Comparison of ENCODE assay signal across 1 cellular context in genomic region chr1:116827607-116828125, GRCh38.
TF ChIP-seq lines count a peak whose summit lies in the region.

No MANE protein-coding gene starts in this region.

TF ChIP-seq in GM12878, 131 proteins besides CTCF, POLR2A, EP300 and RAD21 (continued from another document):
- TF ChIP-seq IRF3 (IDR thresholded peaks at IDR 0.05) (no peak), ZNF24 (IDR thresholded peaks at IDR 0.05) (no peak), ZBTB33 (IDR thresholded peaks at IDR 0.05) (peak; percentile 90), ETV6 (conservative IDR thresholded peaks at IDR 0.05 in 1 of 2, IDR thresholded peaks at IDR 0.05 in 1 of 2; ENCODE audit: borderline replicate concordance in 1 of 2, low read depth in 1 of 2) (no peak), HSF1 (IDR thresholded peaks at IDR 0.05; ENCODE audit: low read depth, low read length) (no peak), E2F4 (IDR thresholded peaks at IDR 0.05; ENCODE audit: low read depth, low read length) (no peak), RCOR1 (conservative IDR thresholded peaks at IDR 0.05; ENCODE audit: low read depth, low read length) (no peak), ATF3 (IDR thresholded peaks at IDR 0.05; ENCODE audit: borderline replicate concordance, extremely low read depth, low read depth, low read length) (no peak), E4F1 (IDR thresholded peaks at IDR 0.05; ENCODE audit: borderline replicate concordance, partially characterized antibody) (no peak), NFIC (IDR thresholded peaks at IDR 0.05; ENCODE audit: low read depth, low read length) (peak; percentile 81; the same call in 1 of the 2 replicates), YY1 (IDR thresholded peaks at IDR 0.05; ENCODE audit: low read depth, low read length) (no peak)
TF ChIP-seq in GM12878: peak in this region for 5.
